Comparison of ENCODE assay signal across 8 cellular contexts in genomic region chrX:76454456-76454927, GRCh38. TPM values are rescaled to one million over a fixed set of nuclear protein-coding genes. Genes with fewer than 3 reads are reported as not detected.
DNase-seq lines count a peak whose midpoint lies in the region; ATAC-seq, FAIRE-seq and TF ChIP-seq lines count a peak whose summit lies in the region.

No MANE protein-coding gene starts in this region.

- H2AFZ ChIP-seq in Loucy (ENCODE audit: low read length) (no peak overlapping the region), astrocyte (ENCODE audit: low read depth, low read length) (no peak overlapping the region)

- H3K36me3 ChIP-seq in Caco-2 (ENCODE audit: control insufficient read depth, insufficient read depth, low read length): no peaks in the 10 kb centered on the region
- H3K36me3 ChIP-seq in Loucy (ENCODE audit: insufficient read depth, low read length): no peaks in the 10 kb centered on the region
- H3K36me3 ChIP-seq in astrocyte (ENCODE audit: insufficient read depth, low read length): no peaks in the 10 kb centered on the region
- no peaks in the 10 kb centered on the region for H3K36me3 ChIP-seq in left lung

- H3K9ac ChIP-seq in Loucy (ENCODE audit: low read depth, low read length, poor library complexity, severe bottlenecking) (no peak overlapping the region), astrocyte (ENCODE audit: low read length) (no peak overlapping the region)

- H4K20me1 ChIP-seq in Loucy (ENCODE audit: insufficient read depth, low read length, poor library complexity, severe bottlenecking) (no peaks in the 10 kb centered on the region), astrocyte (ENCODE audit: insufficient read depth, low read length) (no peaks in the 10 kb centered on the region)

- intact Hi-C loops in Caco-2 (cut with micrococcal nuclease; ENCODE audit: unreplicated experiment) (loop anchor here (1.0 kb wide), 2 partner anchors 27 to 175 kb away; partner anchors contain the start of gene MAGEE1), left lung (cut with DNase I) (no loop called here)

- H3K27me3 ChIP-seq in Caco-2 (replicated peaks; ENCODE audit: control insufficient read depth, insufficient read depth, low read length) (no peaks in the 10 kb centered on the region), Loucy (ENCODE audit: insufficient read depth, low read length, poor library complexity, severe bottlenecking) (no peaks in the 10 kb centered on the region), astrocyte (ENCODE audit: insufficient read depth, low read length) (no peaks in the 10 kb centered on the region), left lung (peaks cover 0 to 4% of the 10 kb centered on the region in 2 donors)

- H3K27ac Mint-ChIP-seq in Caco-2 (ENCODE audit: unreplicated experiment) (no peak overlapping the region), astrocyte (ENCODE audit: unreplicated experiment) (no peak overlapping the region)

- H3F3A ChIP-seq in Loucy (ENCODE audit: low read depth): no peaks in the 10 kb centered on the region

- no peaks in the 10 kb centered on the region for H3K4me1 ChIP-seq in Caco-2
- no peaks in the 10 kb centered on the region for H3K4me1 ChIP-seq in Loucy (ENCODE audit: insufficient read depth, low read length, poor library complexity, severe bottlenecking)
- H3K4me1 ChIP-seq in astrocyte (ENCODE audit: insufficient read depth, low read length): no peaks in the 10 kb centered on the region
- no peaks in the 10 kb centered on the region for H3K4me1 ChIP-seq in left lung

- TF ChIP-seq CTCF in Caco-2 (IDR thresholded peaks at IDR 0.05; ENCODE audit: insufficient read depth in 1 of 2, low read depth in 1 of 2, low read length in 1 of 2, severe bottlenecking in 1 of 2, unreplicated experiment in 1 of 2): peak; percentile 23 to 48
- TF ChIP-seq CTCF in Loucy (conservative IDR thresholded peaks at IDR 0.05; ENCODE audit: low read length): peak; percentile 60
- peak; percentile 26 for TF ChIP-seq CTCF in astrocyte (IDR thresholded peaks at IDR 0.05; ENCODE audit: insufficient read depth, low read depth, low read length)
- peak; percentile 20 to 39 for TF ChIP-seq CTCF in left lung (IDR thresholded peaks at IDR 0.05)

- H3K27me3 Mint-ChIP-seq in Caco-2 (ENCODE audit: insufficient read depth, unreplicated experiment): no peaks in the 10 kb centered on the region
- H3K27me3 Mint-ChIP-seq in astrocyte (ENCODE audit: low read depth, unreplicated experiment): no peaks in the 10 kb centered on the region

- CTCF ChIA-PET in Caco-2 (lab: Charles Lee): interaction anchor here (1.5 to 1.7 kb wide), 2 partner anchors 74 to 176 kb away, joined by 5 to 25 read pairs; no protein-coding TSS in a partner anchor

- no peaks in the 10 kb centered on the region for H3K4me1 Mint-ChIP-seq in Caco-2 (ENCODE audit: low read depth, unreplicated experiment)
- peaks cover 3% of the 10 kb centered on the region for H3K4me1 Mint-ChIP-seq in astrocyte (ENCODE audit: low read depth, unreplicated experiment)

- H3K27ac ChIP-seq in astrocyte (ENCODE audit: low read depth, low read length): no peak overlapping the region
- no peak overlapping the region for H3K27ac ChIP-seq in left lung

- no TSS peak for BruUV-seq in Caco-2 (replicated peaks; lab: Mats Ljungman, UMichigan)

- DNase-seq in Caco-2 (peak in 1 of 2 experiments; percentile 8), astrocyte (ENCODE audit: low read depth) (no peak), left lung (no peak), 8988T (no peak)

- no peaks in the 10 kb centered on the region for H3K9me2 ChIP-seq in Loucy (replicated peaks; ENCODE audit: low read depth, low read length)

- POLR2A ChIA-PET in Caco-2 (lab: Charles Lee): no interaction called here

- H3K4me3 ChIP-seq in Caco-2 (ENCODE audit: low read depth, low read length) (no peak overlapping the region), Loucy (ENCODE audit: low read length, poor library complexity, severe bottlenecking) (no peak overlapping the region), astrocyte (ENCODE audit: insufficient read depth, low read depth, low read length) (no peak overlapping the region), left lung (no peak overlapping the region)

- H3K4me2 ChIP-seq in Loucy (ENCODE audit: low read depth, low read length, poor library complexity, severe bottlenecking): no peak overlapping the region
- no peak overlapping the region for H3K4me2 ChIP-seq in astrocyte (ENCODE audit: low read length)

- H3K9me3 Mint-ChIP-seq in Caco-2 (ENCODE audit: unreplicated experiment): no peaks in the 10 kb centered on the region
- no peaks in the 10 kb centered on the region for H3K9me3 Mint-ChIP-seq in astrocyte (ENCODE audit: unreplicated experiment)

- H3K4me3 Mint-ChIP-seq in Caco-2 (ENCODE audit: unreplicated experiment): no peak overlapping the region
- no peak overlapping the region for H3K4me3 Mint-ChIP-seq in astrocyte (ENCODE audit: unreplicated experiment)

- no peaks in the 10 kb centered on the region for H3K79me2 ChIP-seq in Loucy (ENCODE audit: insufficient read depth, low read length)
- no peaks in the 10 kb centered on the region for H3K79me2 ChIP-seq in astrocyte (ENCODE audit: insufficient read depth, low read length)

- H3K36me3 Mint-ChIP-seq in Caco-2 (ENCODE audit: insufficient read depth, unreplicated experiment) (no peaks in the 10 kb centered on the region), astrocyte (ENCODE audit: low read depth, unreplicated experiment) (no peaks in the 10 kb centered on the region)

- ATAC-seq in GM18909 (IDR thresholded peaks at IDR 0.05; ENCODE audit: poor library complexity, unreplicated experiment) (peak; percentile 89), left lung (peak; percentile 81), GM21367 (IDR thresholded peaks at IDR 0.05; ENCODE audit: unreplicated experiment) (no peak), HG02642 (IDR thresholded peaks at IDR 0.05; ENCODE audit: poor library complexity, unreplicated experiment) (no peak)

- H3K9me3 ChIP-seq in Caco-2 (no peaks in the 10 kb centered on the region), Loucy (ENCODE audit: insufficient read depth, low read depth, low read length) (no peaks in the 10 kb centered on the region), astrocyte (ENCODE audit: insufficient read depth, low read depth, low read length) (no peaks in the 10 kb centered on the region), left lung (no peaks in the 10 kb centered on the region)

- peak; percentile 87 for FAIRE-seq in astrocyte (lab: Jason Lieb, UNC)

RNA-seq across cellular contexts. Expression of gene MAGEE1, which starts 27.0 kb away (rescaled TPM):
- total RNA-seq in Caco-2 (2022) (0.56 and 0.66 TPM in 2 replicates), astrocyte (3.2 and 3.9 TPM in 2 replicates), left lung (1 to 10 TPM; 2.0 to 3.8 TPM)

Comparison
In these comparisons a context has a peak if more than half of its experiments do, and no peak if none do; other contexts are left out.
1. ATAC-seq: peak in GM18909 (single experiment) and left lung (single experiment); none in GM21367 (single experiment) and HG02642 (single experiment).
2. Peak in every context shown above with its lines, with median percentiles within 50 percentile points of each other: CTCF ChIP-seq.